In the genomic region with DNA sequence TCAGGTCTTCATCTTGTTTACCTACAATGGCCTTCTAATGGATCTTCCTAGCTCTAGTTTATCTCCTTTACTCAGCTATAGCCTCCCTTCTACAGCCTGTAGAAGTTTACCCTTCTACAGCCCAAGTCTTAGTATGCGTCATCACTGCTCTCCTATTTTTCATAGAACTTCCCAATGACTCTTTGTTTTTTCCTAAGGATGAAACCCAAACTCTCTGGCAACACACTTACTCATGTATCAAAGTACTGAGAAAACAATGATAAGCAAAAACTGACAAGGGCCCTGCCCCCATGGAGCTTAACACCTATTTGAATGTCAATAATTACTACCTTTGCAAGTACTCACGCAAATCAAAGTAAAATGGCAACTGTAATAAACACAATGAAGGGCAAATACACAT, we compare ENCODE assay signal across 15 cellular contexts. TPM values are rescaled to one million over a fixed set of nuclear protein-coding genes. Genes with fewer than 3 reads are reported as not detected.
"Had no signal": no experiment of that assay in that cellular context is flagged by ENCODE, and none has a peak within 500 bp of the region (broad histone marks: within the 10 kb centered on the region; RNA-seq: fewer than 3 reads in every experiment).

No MANE protein-coding gene starts in this region.

- H3K9me3 Mint-ChIP-seq: immature natural killer cell; naive thymus-derived CD4-positive, alpha-beta T cell had no signal

- H3K4me3 Mint-ChIP-seq: immature natural killer cell; naive thymus-derived CD4-positive, alpha-beta T cell had no signal

- H3K27me3 Mint-ChIP-seq: naive thymus-derived CD4-positive, alpha-beta T cell had no signal

- DNase-seq: activated CD4-positive, CD25-positive, alpha-beta regulatory T cell treated with anti-CD3 and anti-CD28 coated beads, Interleukin-2, amount 50 U/mL, for 72 hours; activated naive CD4-positive, alpha-beta T cell treated with Interleukin-2 at 50 U/mL for 16 hours; activated T-cell treated with anti-CD3 and anti-CD28 coated beads for 4 hours; glutamatergic neuron; immature natural killer cell; lower lobe of right lung; naive thymus-derived CD4-positive, alpha-beta T cell; right cardiac atrium; stimulated activated CD4-positive, alpha-beta T cell treated with anti-CD3 and anti-CD28 coated beads, Interleukin-15, amount 100 ng/mL, for 24 hours; stimulated activated CD4-positive, alpha-beta T cell treated with anti-CD3 and anti-CD28 coated beads, Interleukin-4, amount 100 ng/mL, for 1 hour; stimulated activated naive CD4-positive, alpha-beta T cell; SW 1271; uterus had no signal

RNA-seq across cellular contexts. Expression of a gene that starts 40.9 kb away (rescaled TPM):
- total RNA-seq: ascending aorta, fibroblast of villous mesenchyme had no signal
